ENCODE assay signal across 8 cellular contexts in genomic region chr2:240624950-240625621, GRCh38. TPM values are rescaled to one million over a fixed set of nuclear protein-coding genes. Genes with fewer than 3 reads are reported as not detected.
A peak's percentile ranks its signal among the peaks of the same experiment; 100 is the strongest.
DNase-seq lines count a peak whose midpoint lies in the region; ATAC-seq and TF ChIP-seq lines count a peak whose summit lies in the region.

Gene GPR35, plus strand, starts transcription at chr2:240625480. Its CDS starts 4,473 bp downstream, at chr2:240629953.

- H3K27me3 Mint-ChIP-seq in IgD-negative memory B cell (peaks cover 14% of the 10 kb centered on the region), endothelial cell (ENCODE audit: unreplicated experiment) (peaks cover 8% of the 10 kb centered on the region)
- no peaks in the 10 kb centered on the region for H3K27me3 Mint-ChIP-seq in activated CD4-positive, alpha-beta memory T cell treated with anti-CD3 and anti-CD28 coated beads for 36 hours

- no peaks in the 10 kb centered on the region for H3K9me3 Mint-ChIP-seq in IgD-negative memory B cell
- no peaks in the 10 kb centered on the region for H3K9me3 Mint-ChIP-seq in activated CD4-positive, alpha-beta memory T cell treated with anti-CD3 and anti-CD28 coated beads for 36 hours
- no peaks in the 10 kb centered on the region for H3K9me3 Mint-ChIP-seq in endothelial cell (ENCODE audit: unreplicated experiment)

- H3K4me1 Mint-ChIP-seq in IgD-negative memory B cell (peaks cover 9 to 22% (median 20%) of the 10 kb centered on the region in 3 donors), endothelial cell (ENCODE audit: unreplicated experiment) (peaks cover 5% of the 10 kb centered on the region)
- H3K4me1 Mint-ChIP-seq in activated CD4-positive, alpha-beta memory T cell treated with anti-CD3 and anti-CD28 coated beads for 36 hours (ENCODE audit: low read depth), result peaks cover 48% of the 10 kb centered on the region

- intact Hi-C loops in activated CD4-positive, alpha-beta memory T cell treated with anti-CD3 and anti-CD28 coated beads for 36 hours (cut with micrococcal nuclease), result loop anchor here (5.0 kb wide), 1 partner anchor 38 kb away; the partner anchor contains the start of gene CAPN10
- intact Hi-C loops in sigmoid colon (cut with DNase I), result no loop called here

- no peak for TF ChIP-seq POLR2A in sigmoid colon (IDR thresholded peaks at IDR 0.05)

- H3K36me3 ChIP-seq in BLaER1 treated with 17β-estradiol and CSF1 and Interleukin-3, amounts not matched to agents 10 nM and 100 nM, result peaks cover 0 to 1% (median 0%) of the 10 kb centered on the region in 11 experiments; a peak in 4 of 22 replicates
- H3K36me3 ChIP-seq in sigmoid colon, result no peaks in the 10 kb centered on the region

- DNase-seq in activated CD4-positive, alpha-beta memory T cell treated with anti-CD3 and anti-CD28 coated beads for 36 hours, result peak; percentile 87
- DNase-seq in endothelial cell (ENCODE audit: low spot score) (no peak), sigmoid colon (peak; percentile 66), iPS-NIHi11 (ENCODE audit: low spot score) (no peak), DMS114 treated with DMSO at 0.1 percent for 48 hours (lab: John Stamatoyannopoulos, UW; ENCODE audit: unreplicated experiment) (no peak)

- H3K4me1 ChIP-seq in BLaER1 treated with 17β-estradiol and CSF1 and Interleukin-3, amounts not matched to agents 10 nM and 100 nM, result peaks cover 76 to 91% (median 86%) of the 10 kb centered on the region in 10 experiments
- no peaks in the 10 kb centered on the region for H3K4me1 ChIP-seq in sigmoid colon

- no peak for TF ChIP-seq EP300 in sigmoid colon (IDR thresholded peaks at IDR 0.05)

- peak within 1 kb of the TSS in 2 of 3 donors; percentile 27 to 67 for H3K27ac Mint-ChIP-seq in IgD-negative memory B cell
- H3K27ac Mint-ChIP-seq in activated CD4-positive, alpha-beta memory T cell treated with anti-CD3 and anti-CD28 coated beads for 36 hours, result peak within 1 kb of the TSS; percentile 69
- no peak within 1 kb of the TSS for H3K27ac Mint-ChIP-seq in endothelial cell (ENCODE audit: unreplicated experiment)

- H3K9me3 ChIP-seq in BLaER1 treated with 17β-estradiol and CSF1 and Interleukin-3, amounts not matched to agents 10 nM and 100 nM (replicated peaks in 1 of 11), result no peaks in the 10 kb centered on the region
- H3K9me3 ChIP-seq in sigmoid colon, result no peaks in the 10 kb centered on the region

- no peaks in the 10 kb centered on the region for H3K27me3 ChIP-seq in BLaER1 treated with 17β-estradiol and CSF1 and Interleukin-3, amounts not matched to agents 10 nM and 100 nM
- peaks cover 0 to 7% (median 0%) of the 10 kb centered on the region in 3 donors for H3K27me3 ChIP-seq in sigmoid colon

- H4K20me1 ChIP-seq in BLaER1 treated with 17β-estradiol and CSF1 and Interleukin-3, amounts not matched to agents 10 nM and 100 nM, result no peaks in the 10 kb centered on the region

- POLR2A ChIA-PET in activated CD4-positive, alpha-beta memory T cell treated with anti-CD3 and anti-CD28 coated beads for 36 hours (lab: Charles Lee), result interaction anchor here (1.1 to 2.1 kb wide), 4 partner anchors 12 to 526 kb away, joined by 3 to 7 read pairs (median 4); partner anchors contain the start of gene CAPN10

- 34 to 37% methylated on average over 23 of the region's 23 CpGs for WGBS in sigmoid colon, 2 donors

- ATAC-seq in GM21515 (IDR thresholded peaks at IDR 0.05; ENCODE audit: unreplicated experiment), result no peak

- TF ChIP-seq CTCF in endothelial cell (IDR thresholded peaks at IDR 0.05; ENCODE audit: unreplicated experiment) (no peak), sigmoid colon (IDR thresholded peaks at IDR 0.05) (no peak)

- H3K4me2 ChIP-seq in BLaER1 treated with 17β-estradiol and CSF1 and Interleukin-3, amounts not matched to agents 10 nM and 100 nM, result peak within 1 kb of the TSS; percentile 83 to 94 (median 89); a peak in 21 of 22 replicates

- H3K4me3 ChIP-seq in BLaER1 treated with 17β-estradiol and CSF1 and Interleukin-3, amounts not matched to agents 10 nM and 100 nM, result peak within 1 kb of the TSS in 3 of 10 experiments; percentile 8 to 42 (median 24); a peak in 2 of 20 replicates
- H3K4me3 ChIP-seq in sigmoid colon, result no peak within 1 kb of the TSS

- peak within 1 kb of the TSS in 2 of 4 donors; percentile 72 to 85 for H3K4me3 Mint-ChIP-seq in IgD-negative memory B cell
- H3K4me3 Mint-ChIP-seq in activated CD4-positive, alpha-beta memory T cell treated with anti-CD3 and anti-CD28 coated beads for 36 hours, result peak within 1 kb of the TSS; percentile 58
- peak within 1 kb of the TSS; percentile 51 for H3K4me3 Mint-ChIP-seq in endothelial cell (ENCODE audit: unreplicated experiment)

- peak within 1 kb of the TSS; percentile 43 to 91 (median 81); a peak in 21 of 22 replicates for H3K27ac ChIP-seq in BLaER1 treated with 17β-estradiol and CSF1 and Interleukin-3, amounts not matched to agents 10 nM and 100 nM
- no peak within 1 kb of the TSS for H3K27ac ChIP-seq in sigmoid colon

- H3K36me3 Mint-ChIP-seq in IgD-negative memory B cell (peaks cover 1% of the 10 kb centered on the region), endothelial cell (ENCODE audit: low read depth, unreplicated experiment) (peaks cover 3% of the 10 kb centered on the region)
- no peaks in the 10 kb centered on the region for H3K36me3 Mint-ChIP-seq in activated CD4-positive, alpha-beta memory T cell treated with anti-CD3 and anti-CD28 coated beads for 36 hours

- CTCF ChIA-PET in activated CD4-positive, alpha-beta memory T cell treated with anti-CD3 and anti-CD28 coated beads for 36 hours (lab: Charles Lee), result no interaction called here

- peak within 1 kb of the TSS; percentile 51 to 74 (median 68); a peak in 21 of 22 replicates for H3K9ac ChIP-seq in BLaER1 treated with 17β-estradiol and CSF1 and Interleukin-3, amounts not matched to agents 10 nM and 100 nM

RNA-seq across cellular contexts. Expression of gene GPR35, which starts in this region (rescaled TPM):
- polyA plus RNA-seq in IgD-negative memory B cell (not detected), sigmoid colon (10 to 100 TPM; 28.2 to 76.6 (median 33.0) TPM)
- 1 to 10 TPM; 3.4 to 4.7 TPM for total RNA-seq in activated CD4-positive, alpha-beta memory T cell treated with anti-CD3 and anti-CD28 coated beads for 36 hours
- total RNA-seq in endothelial cell (ENCODE audit: unreplicated experiment) (0.77 TPM), sigmoid colon (1 to 10 TPM; 1.3 to 7.8 (median 3.5) TPM)

Comparison
In these comparisons a context has a peak if more than half of its experiments do, and no peak if none do; other contexts are left out.
1. RNA of gene GPR35 (polyA plus RNA-seq): 28.2 to 76.6 TPM in sigmoid colon; not detected in IgD-negative memory B cell (single experiment); every median in the first group is over 10 times any median in the second.
2. H3K27ac ChIP-seq: peak in BLaER1 treated with 17β-estradiol and CSF1 and Interleukin-3, amounts not matched to agents 10 nM and 100 nM (11 of 11); none in sigmoid colon (0 of 4).
3. DNase-seq: peak in activated CD4-positive, alpha-beta memory T cell treated with anti-CD3 and anti-CD28 coated beads for 36 hours (single experiment) and sigmoid colon (single experiment); none in endothelial cell (single experiment), iPS-NIHi11 (single experiment) and DMS114 treated with DMSO at 0.1 percent for 48 hours (single experiment).